Comparison of ENCODE assay signal across 8 cellular contexts in the genomic region with DNA sequence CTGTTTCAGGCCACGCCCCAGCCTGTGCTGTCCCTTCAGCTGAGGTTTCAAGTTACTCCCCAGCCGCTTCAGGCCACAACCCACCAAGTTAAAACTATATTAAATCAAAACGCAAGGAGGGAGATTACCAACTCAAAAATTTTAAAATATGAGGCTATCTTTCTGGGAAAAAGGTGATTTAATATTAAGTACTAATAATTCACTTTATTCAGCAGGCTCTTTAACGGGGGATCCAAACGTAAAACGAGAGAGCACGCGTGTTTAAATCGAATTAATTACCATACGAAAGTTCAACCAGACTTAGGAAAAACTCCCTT. TPM values are rescaled to one million over a fixed set of nuclear protein-coding genes. Genes with fewer than 3 reads are reported as not detected.
A peak's percentile ranks its signal among the peaks of the same experiment; 100 is the strongest.
DNase-seq lines count a peak whose midpoint lies in the region; ATAC-seq and TF ChIP-seq lines count a peak whose summit lies in the region.

No MANE protein-coding gene starts in this region.

- TF ChIP-seq EP300 in stomach (IDR thresholded peaks at IDR 0.05), result no peak

- H3K4me3 ChIP-seq in ascending aorta, result peak overlapping the region; percentile 53 to 57
- peak overlapping the region; percentile 85 for H3K4me3 ChIP-seq in iPS-20b (ENCODE audit: low read length)
- H3K4me3 ChIP-seq in stomach, result peak overlapping the region; percentile 34 to 46 (median 36)

- TF ChIP-seq CTCF in ascending aorta (IDR thresholded peaks at IDR 0.05) (no peak), stomach (IDR thresholded peaks at IDR 0.05) (no peak)

- intact Hi-C loops in ascending aorta (cut with DNase I) (loop anchor here (1.0 kb wide), 3 partner anchors 33 to 115 kb away; no protein-coding TSS in a partner anchor), stomach (cut with DNase I; ENCODE audit: low total_unique reads) (no loop called here)

- H3K27ac ChIP-seq in ascending aorta (peak overlapping the region in 1 of 2 donors; percentile 25), iPS-20b (ENCODE audit: low read length) (no peak overlapping the region), stomach (peak overlapping the region; percentile 47 to 79 (median 71))

- peak overlapping the region; percentile 43; the same call in 1 of the 2 replicates for H3K9ac ChIP-seq in iPS-20b (ENCODE audit: low read depth, low read length)

- peak; percentile 86 for DNase-seq in AG08395 (ENCODE audit: low spot score)
- DNase-seq in ascending aorta (ENCODE audit: low spot score in 2 of 2), result peak in 1 of 2 donors; percentile 83
- peak; percentile 78 for DNase-seq in stomach
- DNase-seq in SKM-1 treated with dmso at 0.1 percent for 144 hours (lab: John Stamatoyannopoulos, UW; ENCODE audit: unreplicated experiment), result no peak
- DNase-seq in midbrain (lab: John Stamatoyannopoulos, UW), result no peak

- no peaks in the 10 kb centered on the region for H3K9me3 ChIP-seq in ascending aorta
- H3K9me3 ChIP-seq in iPS-20b (ENCODE audit: insufficient read depth, low read depth, low read length), result no peaks in the 10 kb centered on the region
- H3K9me3 ChIP-seq in stomach, result no peaks in the 10 kb centered on the region

- H3K27me3 ChIP-seq in ascending aorta (no peaks in the 10 kb centered on the region), iPS-20b (ENCODE audit: insufficient read depth, low read length) (no peaks in the 10 kb centered on the region), stomach (no peaks in the 10 kb centered on the region)

- H3K36me3 ChIP-seq in ascending aorta (no peaks in the 10 kb centered on the region), iPS-20b (ENCODE audit: insufficient read depth, low read depth, low read length) (no peaks in the 10 kb centered on the region), stomach (no peaks in the 10 kb centered on the region)

- no peak for TF ChIP-seq POLR2A in stomach (IDR thresholded peaks at IDR 0.05)

- WGBS in stomach, 5 donors, result 8 to 13% (median 11%) methylated on average over 10 of the region's 10 CpGs

- H3K4me1 ChIP-seq in ascending aorta, result no peaks in the 10 kb centered on the region
- peaks cover 16% of the 10 kb centered on the region; the same call in 1 of the 2 replicates for H3K4me1 ChIP-seq in iPS-20b (ENCODE audit: insufficient read depth, low read length)
- peaks cover 0 to 22% (median 12%) of the 10 kb centered on the region in 4 donors for H3K4me1 ChIP-seq in stomach

- ATAC-seq in GM19324 (IDR thresholded peaks at IDR 0.05; ENCODE audit: low FRiP score, unreplicated experiment), result peak; percentile 81
- ATAC-seq in HG03159 (IDR thresholded peaks at IDR 0.05; ENCODE audit: unreplicated experiment), result peak; percentile 79

RNA-seq across cellular contexts. Expression of a gene that starts 1.2 kb away (rescaled TPM):
- not detected for total RNA-seq in ascending aorta
- total RNA-seq in stomach, result under 1 TPM in 1 of 5 donors, not detected in 4; 0.72 TPM
- 1 to 10 TPM in 1 of 3 donors, under 1 TPM in 1, not detected in 1; 0.08 to 1.8 TPM for polyA plus RNA-seq in stomach

RNA-seq across cellular contexts. Expression of a gene that starts 20.3 kb away (rescaled TPM):
- total RNA-seq in ascending aorta (not detected), stomach (100 to 1,000 TPM in 4 of 5 donors, 10 to 100 TPM in 1; 68.1 to 439 (median 298) TPM)
- 1,000 to 10,000 TPM in 1 of 3 donors, 100 to 1,000 TPM in 1, 10 to 100 TPM in 1; 95.0 to 1,745 (median 243) TPM for polyA plus RNA-seq in stomach

Comparison
In these comparisons a context has a peak if more than half of its experiments do, and no peak if none do; other contexts are left out.
1. DNase-seq: peak in AG08395 (single experiment) and stomach (single experiment); none in SKM-1 treated with dmso at 0.1 percent for 144 hours (single experiment) and midbrain (single experiment).
2. RNA of a gene that starts 20.3 kb away (total RNA-seq): 68.1 to 439 TPM in stomach; not detected in ascending aorta (single experiment); every median in the first group is over 10 times any median in the second.
3. Peak in every context shown above with its lines, with median percentiles within 50 percentile points of each other: H3K4me3 ChIP-seq.